Comparison of ENCODE assay signal across 9 cellular contexts in genomic region chr17:18185832-18186231, GRCh38. TPM values are rescaled to one million over a fixed set of nuclear protein-coding genes. Genes with fewer than 3 reads are reported as not detected.
DNase-seq lines count a peak whose midpoint lies in the region; ATAC-seq and TF ChIP-seq lines count a peak whose summit lies in the region.
"Had no signal": no experiment of that assay in that cellular context is flagged by ENCODE, and none has a peak within 500 bp of the region (broad histone marks: within the 10 kb centered on the region; RNA-seq: fewer than 3 reads in every experiment).

No MANE protein-coding gene starts in this region.

- H3K27me3 ChIP-seq in esophagus (ENCODE audit: control insufficient read depth in 1 of 2, insufficient read depth in 2 of 2, low read length in 2 of 2) (no peaks in the 10 kb centered on the region), psoas muscle (ENCODE audit: insufficient read depth in 3 of 3, low read length in 2 of 3) (no peaks in the 10 kb centered on the region), foreskin keratinocyte (no peaks in the 10 kb centered on the region)

- peaks cover 11 to 32% of the 10 kb centered on the region in 2 donors for H3K4me1 ChIP-seq in esophagus (ENCODE audit: control insufficient read depth in 2 of 2, insufficient read depth in 2 of 2, low read length in 1 of 2)
- peaks cover 52% of the 10 kb centered on the region for H3K4me1 ChIP-seq in psoas muscle
- peaks cover 24% of the 10 kb centered on the region for H3K4me1 ChIP-seq in foreskin keratinocyte

- peak overlapping the region; percentile 94 for H3K4me3 ChIP-seq in GM08714 (ENCODE audit: low read length)
- peak overlapping the region; percentile 15 to 93 for H3K4me3 ChIP-seq in esophagus (ENCODE audit: low read depth in 1 of 2, low read length in 2 of 2)
- peak overlapping the region; percentile 96 for H3K4me3 ChIP-seq in psoas muscle

- ATAC-seq in psoas muscle (no peak), HG03039 (IDR thresholded peaks at IDR 0.05; ENCODE audit: unreplicated experiment) (no peak), foreskin keratinocyte (no peak)

- peak; percentile 63 for DNase-seq in RKO (ENCODE audit: low spot score)
- no peak for DNase-seq in psoas muscle
- no peak for DNase-seq in foreskin keratinocyte
- no peak for DNase-seq in stimulated activated CD8-positive, alpha-beta memory T cell treated with anti-CD3 and anti-CD28 coated beads, Interleukin-4, amount 100 ng/mL, for 48 hours
- no peak for DNase-seq in GM13976 (ENCODE audit: low spot score)
- DNase-seq: NCI-H187 had no signal

- intact Hi-C loops in psoas muscle (cut with DNase I), result no loop called here

- in situ Hi-C loops in GM13976 (cut with MboI; ENCODE audit: low sequenced_read_pairs, unreplicated experiment), result no loop called here

- H3K9me3 ChIP-seq in esophagus (ENCODE audit: control insufficient read depth in 2 of 2, insufficient read depth in 1 of 2, low read depth in 1 of 2, low read length in 1 of 2) (no peaks in the 10 kb centered on the region), psoas muscle (no peaks in the 10 kb centered on the region)

- 40 to 42% methylated on average over 5 of the region's 5 CpGs for WGBS in esophagus, 2 donors
- WGBS in psoas muscle, 3 donors, result 23 to 33% (median 28%) methylated on average over 5 of the region's 5 CpGs

- no peak for TF ChIP-seq CTCF in psoas muscle (IDR thresholded peaks at IDR 0.05)
- TF ChIP-seq CTCF in foreskin keratinocyte (conservative IDR thresholded peaks at IDR 0.05), result no peak
- no peak for TF ChIP-seq CTCF in GM13976 (IDR thresholded peaks at IDR 0.05; ENCODE audit: borderline replicate concordance, control extremely low read depth, extremely low read depth, insufficient read depth, missing control alignments)

- H3K27ac ChIP-seq in esophagus (ENCODE audit: low read depth in 2 of 2, low read length in 1 of 2) (peak overlapping the region; percentile 25 to 52), psoas muscle (peak overlapping the region; percentile 96), foreskin keratinocyte (no peak overlapping the region)

- peaks cover 0 to 2% of the 10 kb centered on the region in 2 donors for H3K36me3 ChIP-seq in esophagus (ENCODE audit: control insufficient read depth in 2 of 2, insufficient read depth in 2 of 2, low read length in 1 of 2)
- H3K36me3 ChIP-seq in psoas muscle (ENCODE audit: insufficient read depth in 1 of 2, low read depth in 1 of 2), result peaks cover 4 to 16% of the 10 kb centered on the region in 2 donors

RNA-seq across cellular contexts. Expression of gene ALKBH5, which starts 2.2 kb away (rescaled TPM):
- polyA plus RNA-seq in esophagus (10 to 100 TPM; 19.4 to 20.4 TPM), psoas muscle (100 to 1,000 TPM in 2 of 3 donors, 10 to 100 TPM in 1; 91.7 to 235 (median 111) TPM), foreskin keratinocyte (54.0 and 59.2 TPM in 2 replicates)
- total RNA-seq in psoas muscle (100 to 1,000 TPM; 202 to 219 (median 211) TPM), foreskin keratinocyte (79.7 and 87.7 TPM in 2 replicates)

RNA-seq across cellular contexts. Expression of gene LLGL1, which starts 39.6 kb away (rescaled TPM):
- polyA plus RNA-seq in esophagus, result 10 to 100 TPM; 11.4 to 12.5 TPM
- total RNA-seq in psoas muscle, result 1 to 10 TPM; 6.6 to 9.4 (median 8.5) TPM
- 1 to 10 TPM; 5.1 to 9.5 (median 6.2) TPM for polyA plus RNA-seq in psoas muscle
- 32.8 and 33.6 TPM in 2 replicates for total RNA-seq in foreskin keratinocyte
- 16.7 and 17.8 TPM in 2 replicates for polyA plus RNA-seq in foreskin keratinocyte
